Comparison of ENCODE assay signal across 8 cellular contexts in the genomic region with DNA sequence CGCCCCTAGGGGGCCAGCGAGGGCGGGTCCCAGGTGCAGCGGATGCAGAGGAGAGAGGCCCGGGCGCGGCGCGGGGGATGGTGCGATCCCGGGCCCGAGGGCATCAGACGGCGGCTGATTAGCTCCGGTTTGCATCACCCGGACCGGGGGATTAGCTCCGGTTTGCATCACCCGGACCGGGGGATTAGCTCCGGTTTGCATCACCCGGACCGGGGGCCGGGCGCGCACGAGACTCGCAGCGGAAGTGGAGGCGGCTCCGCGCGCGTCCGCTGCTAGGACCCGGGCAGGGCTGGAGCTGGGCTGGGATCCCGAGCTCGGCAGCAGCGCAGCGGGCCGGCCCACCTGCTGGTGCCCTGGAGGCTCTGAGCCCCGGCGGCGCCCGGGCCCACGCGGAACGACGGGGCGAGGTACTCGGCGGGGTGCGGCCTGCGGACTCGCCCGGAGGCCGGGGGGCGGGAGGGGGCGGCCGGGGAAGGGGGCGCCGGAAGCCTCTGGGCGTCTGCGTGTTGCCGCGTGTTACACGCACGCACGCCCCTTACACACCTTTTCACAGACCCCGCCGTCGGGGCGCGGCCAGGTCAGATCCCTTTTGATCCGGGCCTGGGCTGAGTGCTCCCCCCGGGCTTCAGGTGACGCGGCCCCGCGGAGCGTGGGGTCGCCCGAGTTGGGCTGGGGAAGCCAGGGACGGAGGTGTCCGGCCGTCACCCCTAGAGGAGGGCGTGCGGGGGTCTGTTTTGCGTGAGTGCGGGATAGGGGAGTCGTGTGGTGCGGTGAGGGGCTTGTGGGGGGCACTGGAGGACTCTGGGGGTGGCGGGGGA. TPM values are rescaled to one million over a fixed set of nuclear protein-coding genes. Genes with fewer than 3 reads are reported as not detected.
DNase-seq lines count a peak whose midpoint lies in the region; ATAC-seq and TF ChIP-seq lines count a peak whose summit lies in the region.

No MANE protein-coding gene starts in this region.

- no peaks in the 10 kb centered on the region for H3K4me1 Mint-ChIP-seq in nephron

- H3K27me3 Mint-ChIP-seq in nephron (ENCODE audit: low read depth), result peaks cover 46% of the 10 kb centered on the region

- ATAC-seq in GM18867 (IDR thresholded peaks at IDR 0.05; ENCODE audit: unreplicated experiment) (peak; percentile 54), HG03097 (IDR thresholded peaks at IDR 0.05; ENCODE audit: low FRiP score, unreplicated experiment) (peak; percentile 37), esophagus mucosa (peak; percentile 60)

- no peak overlapping the region for H3K27ac Mint-ChIP-seq in nephron

- H3K36me3 Mint-ChIP-seq in nephron (ENCODE audit: low read depth), result no peaks in the 10 kb centered on the region

- H3K9me3 Mint-ChIP-seq in nephron, result no peaks in the 10 kb centered on the region

- H3K4me3 ChIP-seq in AG09309 (ENCODE audit: control insufficient read depth, low read depth, low read length), result peak overlapping the region; percentile 89

- H3K4me3 Mint-ChIP-seq in nephron, result peak overlapping the region; percentile 76 to 80 (median 79)

- TF ChIP-seq CTCF in AG09309 (IDR thresholded peaks at IDR 0.05; ENCODE audit: control insufficient read depth, insufficient read depth, low read depth, low read length, missing control alignments) (no peak), nephron (IDR thresholded peaks at IDR 0.05; ENCODE audit: unreplicated experiment in 3 of 3) (no peak)

- DNase-seq in AG09309 (ENCODE audit: low read depth) (no peak), NCI-H82 treated with DMSO at 0.1 percent for 48 hours (lab: John Stamatoyannopoulos, UW; ENCODE audit: unreplicated experiment) (peak; percentile 15), activated T-cell treated with anti-CD3 and anti-CD28 coated beads for 24 hours (ENCODE audit: low read depth) (peak; percentile 64), stromal cell of bone marrow (ENCODE audit: low read depth) (peak; percentile 20)

RNA-seq across cellular contexts. Expression of a gene that starts 0.4 kb away (rescaled TPM):
- total RNA-seq in esophagus mucosa, result 58.0 TPM

RNA-seq across cellular contexts. Expression of a gene that starts 27.1 kb away (rescaled TPM):
- total RNA-seq in esophagus mucosa, result 55.2 TPM

RNA-seq across cellular contexts. Expression of a gene that starts 34.1 kb away (rescaled TPM):
- 7.1 TPM for total RNA-seq in esophagus mucosa

RNA-seq across cellular contexts. Expression of a gene that starts 55.6 kb away (rescaled TPM):
- 4.5 TPM for total RNA-seq in esophagus mucosa
